In genomic region chrX:15146515-15146914, GRCh38 we compare ENCODE assay signal across 8 cellular contexts.
A peak's percentile ranks its signal among the peaks of the same experiment; 100 is the strongest.
DNase-seq lines count a peak whose midpoint lies in the region; ATAC-seq and TF ChIP-seq lines count a peak whose summit lies in the region.

No MANE protein-coding gene starts in this region.

- no peaks in the 10 kb centered on the region for H3F3A ChIP-seq in GM23338 (replicated peaks; ENCODE audit: low read depth)

- H3K27me3 Mint-ChIP-seq in GM23338 (ENCODE audit: insufficient read depth, low read depth, poor library complexity), result peaks cover 3% of the 10 kb centered on the region

- H3K9me3 Mint-ChIP-seq in GM23338, result no peaks in the 10 kb centered on the region

- no peaks in the 10 kb centered on the region for H3K27me3 ChIP-seq in GM23338 (ENCODE audit: insufficient read depth)

- no peaks in the 10 kb centered on the region for H3K36me3 ChIP-seq in GM23338 (ENCODE audit: insufficient read depth)

- H3K79me2 ChIP-seq in GM23338 (replicated peaks; ENCODE audit: insufficient read depth), result no peaks in the 10 kb centered on the region

- H2AFZ ChIP-seq in GM23338, result no peak overlapping the region

- H3K27ac ChIP-seq in GM23338 (ENCODE audit: low read depth), result no peak overlapping the region

- peak; percentile 55 for TF ChIP-seq CTCF in GM23338 (conservative IDR thresholded peaks at IDR 0.05; ENCODE audit: low read depth in 2 of 2)

- peak; percentile 84 for ATAC-seq in GM23338
- ATAC-seq in GM21723 (IDR thresholded peaks at IDR 0.05; ENCODE audit: unreplicated experiment), result no peak
- ATAC-seq in GM18519 (IDR thresholded peaks at IDR 0.05; ENCODE audit: low FRiP score, unreplicated experiment), result no peak

- no peaks in the 10 kb centered on the region for H4K20me1 ChIP-seq in GM23338 (replicated peaks; ENCODE audit: insufficient read depth)

- no peaks in the 10 kb centered on the region for H3K9me2 ChIP-seq in GM23338 (ENCODE audit: insufficient read depth)

- H3K4me3 Mint-ChIP-seq in GM23338, result no peak overlapping the region

- H3K36me3 Mint-ChIP-seq in GM23338 (ENCODE audit: low read depth), result no peaks in the 10 kb centered on the region

- no peaks in the 10 kb centered on the region for H3K4me1 ChIP-seq in GM23338 (ENCODE audit: insufficient read depth)

- H3K4me2 ChIP-seq in GM23338, result no peak overlapping the region

- H3K4me1 Mint-ChIP-seq in GM23338, result peaks cover 6% of the 10 kb centered on the region

- no peak overlapping the region for H3K4me3 ChIP-seq in GM23338

- no peak overlapping the region for H3K27ac Mint-ChIP-seq in GM23338

- DNase-seq in AG08396 (ENCODE audit: low spot score), result peak; percentile 7
- DNase-seq in GM23338 (ENCODE audit: low spot score), result peak; percentile 50
- DNase-seq in activated CD4-positive, alpha-beta T cell treated with anti-CD3 and anti-CD28 coated beads, Interleukin-2, amount 50 U/mL, for 1 hour, result peak; percentile 5
- peak; percentile 14 for DNase-seq in iPS-NIHi11 (ENCODE audit: low spot score)
- no peak for DNase-seq in NCI-H2107 treated with DMSO at 0.1 percent for 48 hours (lab: John Stamatoyannopoulos, UW; ENCODE audit: unreplicated experiment)
- no peak for DNase-seq in anterior cingulate cortex (lab: John Stamatoyannopoulos, UW)

TF ChIP-seq in GM23338, 12 proteins besides CTCF, POLR2A, EP300 and RAD21:
- TF ChIP-seq ZNF114 (CRISPR knock-in tag; IDR thresholded peaks at IDR 0.05) (no peak), EZH2phosphoT487 (IDR thresholded peaks at IDR 0.05; ENCODE audit: unreplicated experiment) (no peak), STAT1 (IDR thresholded peaks at IDR 0.05; ENCODE audit: unreplicated experiment) (no peak), CREB1 (CRISPR knock-in tag; IDR thresholded peaks at IDR 0.05; ENCODE audit: low read depth) (no peak), NANOG (IDR thresholded peaks at IDR 0.05; ENCODE audit: borderline replicate concordance) (no peak), EZH2 (IDR thresholded peaks at IDR 0.05; ENCODE audit: low read depth, unreplicated experiment) (no peak), POLR2AphosphoS5 (IDR thresholded peaks at IDR 0.05; ENCODE audit: low read depth) (no peak)
- TF ChIP-seq, protein P1, sequence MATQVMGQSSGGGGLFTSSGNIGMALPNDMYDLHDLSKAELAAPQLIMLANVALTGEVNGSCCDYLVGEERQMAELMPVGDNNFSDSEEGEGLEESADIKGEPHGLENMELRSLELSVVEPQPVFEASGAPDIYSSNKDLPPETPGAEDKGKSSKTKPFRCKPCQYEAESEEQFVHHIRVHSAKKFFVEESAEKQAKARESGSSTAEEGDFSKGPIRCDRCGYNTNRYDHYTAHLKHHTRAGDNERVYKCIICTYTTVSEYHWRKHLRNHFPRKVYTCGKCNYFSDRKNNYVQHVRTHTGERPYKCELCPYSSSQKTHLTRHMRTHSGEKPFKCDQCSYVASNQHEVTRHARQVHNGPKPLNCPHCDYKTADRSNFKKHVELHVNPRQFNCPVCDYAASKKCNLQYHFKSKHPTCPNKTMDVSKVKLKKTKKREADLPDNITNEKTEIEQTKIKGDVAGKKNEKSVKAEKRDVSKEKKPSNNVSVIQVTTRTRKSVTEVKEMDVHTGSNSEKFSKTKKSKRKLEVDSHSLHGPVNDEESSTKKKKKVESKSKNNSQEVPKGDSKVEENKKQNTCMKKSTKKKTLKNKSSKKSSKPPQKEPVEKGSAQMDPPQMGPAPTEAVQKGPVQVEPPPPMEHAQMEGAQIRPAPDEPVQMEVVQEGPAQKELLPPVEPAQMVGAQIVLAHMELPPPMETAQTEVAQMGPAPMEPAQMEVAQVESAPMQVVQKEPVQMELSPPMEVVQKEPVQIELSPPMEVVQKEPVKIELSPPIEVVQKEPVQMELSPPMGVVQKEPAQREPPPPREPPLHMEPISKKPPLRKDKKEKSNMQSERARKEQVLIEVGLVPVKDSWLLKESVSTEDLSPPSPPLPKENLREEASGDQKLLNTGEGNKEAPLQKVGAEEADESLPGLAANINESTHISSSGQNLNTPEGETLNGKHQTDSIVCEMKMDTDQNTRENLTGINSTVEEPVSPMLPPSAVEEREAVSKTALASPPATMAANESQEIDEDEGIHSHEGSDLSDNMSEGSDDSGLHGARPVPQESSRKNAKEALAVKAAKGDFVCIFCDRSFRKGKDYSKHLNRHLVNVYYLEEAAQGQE (IDR thresholded peaks at IDR 0.05; ENCODE audit: unreplicated experiment), result no peak
- TF ChIP-seq, protein P2, sequence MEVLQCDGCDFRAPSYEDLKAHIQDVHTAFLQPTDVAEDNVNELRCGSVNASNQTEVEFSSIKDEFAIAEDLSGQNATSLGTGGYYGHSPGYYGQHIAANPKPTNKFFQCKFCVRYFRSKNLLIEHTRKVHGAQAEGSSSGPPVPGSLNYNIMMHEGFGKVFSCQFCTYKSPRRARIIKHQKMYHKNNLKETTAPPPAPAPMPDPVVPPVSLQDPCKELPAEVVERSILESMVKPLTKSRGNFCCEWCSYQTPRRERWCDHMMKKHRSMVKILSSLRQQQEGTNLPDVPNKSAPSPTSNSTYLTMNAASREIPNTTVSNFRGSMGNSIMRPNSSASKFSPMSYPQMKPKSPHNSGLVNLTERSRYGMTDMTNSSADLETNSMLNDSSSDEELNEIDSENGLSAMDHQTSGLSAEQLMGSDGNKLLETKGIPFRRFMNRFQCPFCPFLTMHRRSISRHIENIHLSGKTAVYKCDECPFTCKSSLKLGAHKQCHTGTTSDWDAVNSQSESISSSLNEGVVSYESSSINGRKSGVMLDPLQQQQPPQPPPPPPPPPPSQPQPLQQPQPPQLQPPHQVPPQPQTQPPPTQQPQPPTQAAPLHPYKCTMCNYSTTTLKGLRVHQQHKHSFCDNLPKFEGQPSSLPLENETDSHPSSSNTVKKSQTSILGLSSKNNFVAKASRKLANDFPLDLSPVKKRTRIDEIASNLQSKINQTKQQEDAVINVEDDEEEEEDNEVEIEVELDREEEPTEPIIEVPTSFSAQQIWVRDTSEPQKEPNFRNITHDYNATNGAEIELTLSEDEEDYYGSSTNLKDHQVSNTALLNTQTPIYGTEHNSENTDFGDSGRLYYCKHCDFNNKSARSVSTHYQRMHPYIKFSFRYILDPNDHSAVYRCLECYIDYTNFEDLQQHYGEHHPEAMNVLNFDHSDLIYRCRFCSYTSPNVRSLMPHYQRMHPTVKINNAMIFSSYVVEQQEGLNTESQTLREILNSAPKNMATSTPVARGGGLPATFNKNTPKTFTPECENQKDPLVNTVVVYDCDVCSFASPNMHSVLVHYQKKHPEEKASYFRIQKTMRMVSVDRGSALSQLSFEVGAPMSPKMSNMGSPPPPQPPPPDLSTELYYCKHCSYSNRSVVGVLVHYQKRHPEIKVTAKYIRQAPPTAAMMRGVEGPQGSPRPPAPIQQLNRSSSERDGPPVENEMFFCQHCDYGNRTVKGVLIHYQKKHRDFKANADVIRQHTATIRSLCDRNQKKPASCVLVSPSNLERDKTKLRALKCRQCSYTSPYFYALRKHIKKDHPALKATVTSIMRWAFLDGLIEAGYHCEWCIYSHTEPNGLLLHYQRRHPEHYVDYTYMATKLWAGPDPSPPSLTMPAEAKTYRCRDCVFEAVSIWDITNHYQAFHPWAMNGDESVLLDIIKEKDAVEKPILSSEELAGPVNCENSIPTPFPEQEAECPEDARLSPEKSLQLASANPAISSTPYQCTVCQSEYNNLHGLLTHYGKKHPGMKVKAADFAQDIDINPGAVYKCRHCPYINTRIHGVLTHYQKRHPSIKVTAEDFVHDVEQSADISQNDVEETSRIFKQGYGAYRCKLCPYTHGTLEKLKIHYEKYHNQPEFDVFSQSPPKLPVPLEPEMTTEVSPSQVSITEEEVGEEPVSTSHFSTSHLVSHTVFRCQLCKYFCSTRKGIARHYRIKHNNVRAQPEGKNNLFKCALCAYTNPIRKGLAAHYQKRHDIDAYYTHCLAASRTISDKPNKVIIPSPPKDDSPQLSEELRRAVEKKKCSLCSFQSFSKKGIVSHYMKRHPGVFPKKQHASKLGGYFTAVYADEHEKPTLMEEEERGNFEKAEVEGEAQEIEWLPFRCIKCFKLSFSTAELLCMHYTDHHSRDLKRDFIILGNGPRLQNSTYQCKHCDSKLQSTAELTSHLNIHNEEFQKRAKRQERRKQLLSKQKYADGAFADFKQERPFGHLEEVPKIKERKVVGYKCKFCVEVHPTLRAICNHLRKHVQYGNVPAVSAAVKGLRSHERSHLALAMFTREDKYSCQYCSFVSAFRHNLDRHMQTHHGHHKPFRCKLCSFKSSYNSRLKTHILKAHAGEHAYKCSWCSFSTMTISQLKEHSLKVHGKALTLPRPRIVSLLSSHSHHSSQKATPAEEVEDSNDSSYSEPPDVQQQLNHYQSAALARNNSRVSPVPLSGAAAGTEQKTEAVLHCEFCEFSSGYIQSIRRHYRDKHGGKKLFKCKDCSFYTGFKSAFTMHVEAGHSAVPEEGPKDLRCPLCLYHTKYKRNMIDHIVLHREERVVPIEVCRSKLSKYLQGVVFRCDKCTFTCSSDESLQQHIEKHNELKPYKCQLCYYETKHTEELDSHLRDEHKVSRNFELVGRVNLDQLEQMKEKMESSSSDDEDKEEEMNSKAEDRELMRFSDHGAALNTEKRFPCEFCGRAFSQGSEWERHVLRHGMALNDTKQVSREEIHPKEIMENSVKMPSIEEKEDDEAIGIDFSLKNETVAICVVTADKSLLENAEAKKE (CRISPR knock-in tag; IDR thresholded peaks at IDR 0.05), result no peak

Comparison
In these comparisons a context has a peak if more than half of its experiments do, and no peak if none do; other contexts are left out.
1. DNase-seq: peak in AG08396 (single experiment), GM23338 (single experiment), activated CD4-positive, alpha-beta T cell treated with anti-CD3 and anti-CD28 coated beads, Interleukin-2, amount 50 U/mL, for 1 hour (single experiment) and iPS-NIHi11 (single experiment); none in NCI-H2107 treated with DMSO at 0.1 percent for 48 hours (single experiment) and anterior cingulate cortex (0 of 58).